ENCODE assay signal across 9 cellular contexts in genomic region chr1:27045973-27046558, GRCh38. TPM values are rescaled to one million over a fixed set of nuclear protein-coding genes. Genes with fewer than 3 reads are reported as not detected.
DNase-seq lines count a peak whose midpoint lies in the region; ATAC-seq and TF ChIP-seq lines count a peak whose summit lies in the region.
"Had no signal": no experiment of that assay in that cellular context is flagged by ENCODE, and none has a peak within 500 bp of the region (broad histone marks: within the 10 kb centered on the region; RNA-seq: fewer than 3 reads in every experiment).

No MANE protein-coding gene starts in this region.

- CTCF ChIA-PET in Caco-2 (lab: Charles Lee): interaction anchor here (0.5 to 5.2 kb wide), 21 partner anchors 9 to 559 kb away, joined by 3 to 109 read pairs (median 4); partner anchors contain the start of genes SLC9A1 and TENT5B
- CTCF ChIA-PET in activated naive CD4-positive, alpha-beta T cell treated with anti-CD3 and anti-CD28 coated beads, Interleukin-2, amount 10 ng/mL, durations not matched to agents 7 days and 5 days (lab: Charles Lee): interaction anchor here (0.6 to 10.6 kb wide), 39 partner anchors 8 to 385 kb away, joined by 3 to 367 read pairs (median 4); partner anchors contain the start of gene WDTC1

- H3K27ac Mint-ChIP-seq in Caco-2 (ENCODE audit: unreplicated experiment): no peak overlapping the region
- H3K27ac Mint-ChIP-seq in activated naive CD4-positive, alpha-beta T cell treated with anti-CD3 and anti-CD28 coated beads, Interleukin-2, amount 10 ng/mL, durations not matched to agents 7 days and 5 days: peak overlapping the region; percentile 82
- H3K27ac Mint-ChIP-seq: activated naive CD4-positive, alpha-beta T cell treated with anti-CD3 and anti-CD28 coated beads, Interleukin-2, amount 50 U/mL, for 24 hours had no signal

- TF ChIP-seq POLR2A in heart left ventricle (IDR thresholded peaks at IDR 0.05): no peak

- H3K4me3 ChIP-seq in Caco-2 (ENCODE audit: low read depth, low read length) (no peak overlapping the region), heart left ventricle (no peak overlapping the region)

- peaks cover 7% of the 10 kb centered on the region for H3K4me1 Mint-ChIP-seq in Caco-2 (ENCODE audit: low read depth, unreplicated experiment)
- H3K4me1 Mint-ChIP-seq in activated naive CD4-positive, alpha-beta T cell treated with anti-CD3 and anti-CD28 coated beads, Interleukin-2, amount 10 ng/mL, durations not matched to agents 7 days and 5 days: peaks cover 22% of the 10 kb centered on the region

- no peaks in the 10 kb centered on the region for H3K9me3 Mint-ChIP-seq in Caco-2 (ENCODE audit: unreplicated experiment)
- H3K9me3 Mint-ChIP-seq in activated naive CD4-positive, alpha-beta T cell treated with anti-CD3 and anti-CD28 coated beads, Interleukin-2, amount 10 ng/mL, durations not matched to agents 7 days and 5 days: no peaks in the 10 kb centered on the region
- H3K9me3 Mint-ChIP-seq: activated naive CD4-positive, alpha-beta T cell treated with anti-CD3 and anti-CD28 coated beads, Interleukin-2, amount 50 U/mL, for 24 hours had no signal

- H3K27me3 ChIP-seq in Caco-2 (replicated peaks; ENCODE audit: control insufficient read depth, insufficient read depth, low read length) (no peaks in the 10 kb centered on the region), heart left ventricle (no peaks in the 10 kb centered on the region)

- no peak overlapping the region for H3K4me3 Mint-ChIP-seq in Caco-2 (ENCODE audit: unreplicated experiment)
- H3K4me3 Mint-ChIP-seq in activated naive CD4-positive, alpha-beta T cell treated with anti-CD3 and anti-CD28 coated beads, Interleukin-2, amount 10 ng/mL, durations not matched to agents 7 days and 5 days: peak overlapping the region; percentile 65
- H3K4me3 Mint-ChIP-seq: activated naive CD4-positive, alpha-beta T cell treated with anti-CD3 and anti-CD28 coated beads, Interleukin-2, amount 50 U/mL, for 24 hours had no signal

- H3K4me1 ChIP-seq in Caco-2: no peaks in the 10 kb centered on the region
- peaks cover 0 to 22% (median 10%) of the 10 kb centered on the region in 12 donors for H3K4me1 ChIP-seq in heart left ventricle

- POLR2A ChIA-PET in Caco-2 (lab: Charles Lee): no interaction called here

- no peaks in the 10 kb centered on the region for H3K9me3 ChIP-seq in Caco-2
- no peaks in the 10 kb centered on the region for H3K9me3 ChIP-seq in heart left ventricle

- no peaks in the 10 kb centered on the region for H3K36me3 Mint-ChIP-seq in Caco-2 (ENCODE audit: insufficient read depth, unreplicated experiment)
- H3K36me3 Mint-ChIP-seq in activated naive CD4-positive, alpha-beta T cell treated with anti-CD3 and anti-CD28 coated beads, Interleukin-2, amount 10 ng/mL, durations not matched to agents 7 days and 5 days: no peaks in the 10 kb centered on the region
- H3K36me3 Mint-ChIP-seq: activated naive CD4-positive, alpha-beta T cell treated with anti-CD3 and anti-CD28 coated beads, Interleukin-2, amount 50 U/mL, for 24 hours had no signal

- peak overlapping the region in 1 of 12 donors; percentile 60 for H3K27ac ChIP-seq in heart left ventricle

- intact Hi-C loops in Caco-2 (cut with micrococcal nuclease; ENCODE audit: unreplicated experiment): loop anchor here (2.0 kb wide), 1 partner anchor 79 kb away; no protein-coding TSS in a partner anchor
- intact Hi-C loops in heart left ventricle (cut with DNase I): loop anchor here in 9 of 10 donors (1.0 to 10.0 kb wide), 10 partner anchors 49 to 349 kb away; partner anchors contain the start of genes GPR3 (in 3 of the 9) and TRNP1 (in 1 of the 9)

- BruUV-seq in Caco-2 (replicated peaks; lab: Mats Ljungman, UMichigan): no TSS peak

- no peaks in the 10 kb centered on the region for H3K27me3 Mint-ChIP-seq in Caco-2 (ENCODE audit: insufficient read depth, unreplicated experiment)
- peaks cover 11% of the 10 kb centered on the region for H3K27me3 Mint-ChIP-seq in activated naive CD4-positive, alpha-beta T cell treated with anti-CD3 and anti-CD28 coated beads, Interleukin-2, amount 10 ng/mL, durations not matched to agents 7 days and 5 days
- H3K27me3 Mint-ChIP-seq: activated naive CD4-positive, alpha-beta T cell treated with anti-CD3 and anti-CD28 coated beads, Interleukin-2, amount 50 U/mL, for 24 hours had no signal

- 25 to 28% (median 26%) methylated on average over 17 of the region's 17 CpGs for WGBS in heart left ventricle, 4 donors

- DNase-seq in Caco-2: peak; percentile 62 to 70
- DNase-seq in HT1080 (ENCODE audit: low read depth): peak; percentile 76
- peak; percentile 74 for DNase-seq in activated naive CD4-positive, alpha-beta T cell treated with anti-CD3 and anti-CD28 coated beads, Interleukin-2, amount 10 ng/mL, durations not matched to agents 7 days and 5 days
- peak; percentile 53 to 86 (median 64) for DNase-seq in heart left ventricle
- DNase-seq in renal cortical epithelial cell (ENCODE audit: low read depth): peak; percentile 62
- DNase-seq in NCI-H774 (lab: John Stamatoyannopoulos, UW): no peak
- DNase-seq in amniotic stem cell (lab: John Stamatoyannopoulos, UW): no peak

- TF ChIP-seq CTCF in Caco-2 (IDR thresholded peaks at IDR 0.05; ENCODE audit: insufficient read depth in 1 of 2, low read depth in 1 of 2, low read length in 1 of 2, severe bottlenecking in 1 of 2, unreplicated experiment in 1 of 2) (peak; percentile 83 to 85), heart left ventricle (IDR thresholded peaks at IDR 0.05) (peak; percentile 83 to 94 (median 90))

- H3K36me3 ChIP-seq in Caco-2 (ENCODE audit: control insufficient read depth, insufficient read depth, low read length) (no peaks in the 10 kb centered on the region), heart left ventricle (no peaks in the 10 kb centered on the region)

- ATAC-seq in SK-N-SH treated with all-trans-retinoic acid at 6 μM for 48 hours (peak; percentile 82), heart left ventricle (peak; percentile 62 to 79 (median 66))

TF ChIP-seq in SK-N-SH treated with all-trans-retinoic acid at 6 μM for 48 hours, 23 proteins besides CTCF, POLR2A, EP300 and RAD21:
- TF ChIP-seq BACH2 (CRISPR knock-in tag; IDR thresholded peaks at IDR 0.05; ENCODE audit: borderline replicate concordance): no peak
- no peak for TF ChIP-seq ISL1 (CRISPR knock-in tag; IDR thresholded peaks at IDR 0.05)
- no peak for TF ChIP-seq ZNF8 (CRISPR knock-in tag; IDR thresholded peaks at IDR 0.05)
- no peak for TF ChIP-seq POU6F1 (CRISPR knock-in tag; IDR thresholded peaks at IDR 0.05; ENCODE audit: borderline replicate concordance, low read depth)
- no peak for TF ChIP-seq CREB5 (CRISPR knock-in tag; IDR thresholded peaks at IDR 0.05; ENCODE audit: low read depth)
- TF ChIP-seq ARNTL (CRISPR knock-in tag; IDR thresholded peaks at IDR 0.05; ENCODE audit: borderline replicate concordance, low read depth): no peak
- no peak for TF ChIP-seq TCF4 (CRISPR knock-in tag; IDR thresholded peaks at IDR 0.05; ENCODE audit: borderline replicate concordance)
- no peak for TF ChIP-seq ZNF565 (CRISPR knock-in tag; conservative IDR thresholded peaks at IDR 0.05; ENCODE audit: low read depth)

RNA-seq across cellular contexts. Expression of gene TENT5B, which starts 33.4 kb away (rescaled TPM):
- total RNA-seq in Caco-2 (2022): 19.4 and 21.1 TPM in 2 replicates
- total RNA-seq in HT1080 (2014; rRNA removed; shearing (Covaris generic)): 0.13 TPM in 1 of 2 replicates, not detected in the other
- polyA plus RNA-seq in HT1080 (2015; cell fraction: cytosol; rRNA removed): 0.84 and 1.2 TPM in 2 replicates
- polyA plus RNA-seq in HT1080 (2015; cell fraction: nucleus; rRNA removed): 0.32 and 0.36 TPM in 2 replicates
- 10 to 100 TPM in 8 of 9 donors, 1 to 10 TPM in 1; 9.1 to 78.4 (median 32.6) TPM for total RNA-seq in heart left ventricle
- 10 to 100 TPM; 19.8 to 62.2 TPM for polyA plus RNA-seq in heart left ventricle
- total RNA-seq in renal cortical epithelial cell: 9.6 and 22.3 TPM in 2 replicates

RNA-seq across cellular contexts. Expression of gene TRNP1, which starts 52.6 kb away (rescaled TPM):
- total RNA-seq in Caco-2 (2022): 23.3 and 23.6 TPM in 2 replicates
- total RNA-seq in HT1080 (2014; rRNA removed; shearing (Covaris generic)): 15.2 and 18.9 TPM in 2 replicates
- polyA plus RNA-seq in HT1080 (2015; cell fraction: cytosol; rRNA removed): 9.7 and 11.1 TPM in 2 replicates
- 7.5 TPM in 2 replicates for polyA plus RNA-seq in HT1080 (2015; cell fraction: nucleus; rRNA removed)
- total RNA-seq in heart left ventricle: 10 to 100 TPM; 16.6 to 68.5 (median 21.7) TPM
- 10 to 100 TPM; 18.4 to 38.9 TPM for polyA plus RNA-seq in heart left ventricle
- total RNA-seq in renal cortical epithelial cell: 86.7 and 106 TPM in 2 replicates

Comparison
In these comparisons a context has a peak if more than half of its experiments do, and no peak if none do; other contexts are left out.
1. DNase-seq: peak in Caco-2 (2 of 2), HT1080 (single experiment), activated naive CD4-positive, alpha-beta T cell treated with anti-CD3 and anti-CD28 coated beads, Interleukin-2, amount 10 ng/mL, durations not matched to agents 7 days and 5 days (single experiment), heart left ventricle (5 of 5) and renal cortical epithelial cell (single experiment); none in NCI-H774 (single experiment) and amniotic stem cell (single experiment).